ENCODE assay signal across 1 cellular context in the genomic region with DNA sequence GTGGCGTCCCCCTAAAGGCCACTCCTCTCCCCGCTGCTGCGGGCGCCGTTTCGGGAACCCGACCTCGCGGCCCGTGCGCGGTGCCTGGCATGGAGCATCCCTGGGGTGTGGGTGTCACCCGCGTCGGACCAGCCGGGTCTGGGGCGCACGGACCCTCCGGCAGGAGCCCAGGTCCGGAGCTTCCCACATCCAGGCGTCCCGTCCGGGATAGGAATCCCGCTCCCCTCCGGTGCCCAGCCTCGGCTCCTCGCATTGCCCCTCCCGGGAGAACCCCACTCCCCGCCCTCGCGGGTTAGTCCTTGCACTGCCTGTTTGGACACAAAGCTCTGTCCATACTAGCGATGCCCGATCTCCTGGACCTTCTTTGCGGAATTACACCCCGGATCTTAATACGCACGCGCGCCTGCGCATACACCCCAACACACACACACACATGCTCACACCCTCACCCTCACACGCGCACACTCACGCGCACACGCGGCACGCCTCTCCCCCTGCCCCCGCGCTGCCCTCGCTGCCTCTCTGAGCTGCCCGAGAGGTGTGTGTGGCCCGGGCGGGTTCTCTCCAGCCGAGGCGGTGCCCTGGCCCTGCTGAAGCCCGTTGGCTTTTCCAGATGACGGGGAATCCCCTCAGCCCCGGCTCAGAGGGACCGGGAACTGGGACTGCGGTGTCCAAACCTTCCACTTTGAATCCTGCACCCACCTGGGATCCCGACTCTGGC.
A peak's percentile ranks its signal among the peaks of the same experiment; 100 is the strongest.
TF ChIP-seq lines count a peak whose summit lies in the region.

No MANE protein-coding gene starts in this region.

TF ChIP-seq in HepG2, 621 proteins besides CTCF, POLR2A, EP300 and RAD21 (continued from another document and continues in another):
- TF ChIP-seq, protein P1, sequence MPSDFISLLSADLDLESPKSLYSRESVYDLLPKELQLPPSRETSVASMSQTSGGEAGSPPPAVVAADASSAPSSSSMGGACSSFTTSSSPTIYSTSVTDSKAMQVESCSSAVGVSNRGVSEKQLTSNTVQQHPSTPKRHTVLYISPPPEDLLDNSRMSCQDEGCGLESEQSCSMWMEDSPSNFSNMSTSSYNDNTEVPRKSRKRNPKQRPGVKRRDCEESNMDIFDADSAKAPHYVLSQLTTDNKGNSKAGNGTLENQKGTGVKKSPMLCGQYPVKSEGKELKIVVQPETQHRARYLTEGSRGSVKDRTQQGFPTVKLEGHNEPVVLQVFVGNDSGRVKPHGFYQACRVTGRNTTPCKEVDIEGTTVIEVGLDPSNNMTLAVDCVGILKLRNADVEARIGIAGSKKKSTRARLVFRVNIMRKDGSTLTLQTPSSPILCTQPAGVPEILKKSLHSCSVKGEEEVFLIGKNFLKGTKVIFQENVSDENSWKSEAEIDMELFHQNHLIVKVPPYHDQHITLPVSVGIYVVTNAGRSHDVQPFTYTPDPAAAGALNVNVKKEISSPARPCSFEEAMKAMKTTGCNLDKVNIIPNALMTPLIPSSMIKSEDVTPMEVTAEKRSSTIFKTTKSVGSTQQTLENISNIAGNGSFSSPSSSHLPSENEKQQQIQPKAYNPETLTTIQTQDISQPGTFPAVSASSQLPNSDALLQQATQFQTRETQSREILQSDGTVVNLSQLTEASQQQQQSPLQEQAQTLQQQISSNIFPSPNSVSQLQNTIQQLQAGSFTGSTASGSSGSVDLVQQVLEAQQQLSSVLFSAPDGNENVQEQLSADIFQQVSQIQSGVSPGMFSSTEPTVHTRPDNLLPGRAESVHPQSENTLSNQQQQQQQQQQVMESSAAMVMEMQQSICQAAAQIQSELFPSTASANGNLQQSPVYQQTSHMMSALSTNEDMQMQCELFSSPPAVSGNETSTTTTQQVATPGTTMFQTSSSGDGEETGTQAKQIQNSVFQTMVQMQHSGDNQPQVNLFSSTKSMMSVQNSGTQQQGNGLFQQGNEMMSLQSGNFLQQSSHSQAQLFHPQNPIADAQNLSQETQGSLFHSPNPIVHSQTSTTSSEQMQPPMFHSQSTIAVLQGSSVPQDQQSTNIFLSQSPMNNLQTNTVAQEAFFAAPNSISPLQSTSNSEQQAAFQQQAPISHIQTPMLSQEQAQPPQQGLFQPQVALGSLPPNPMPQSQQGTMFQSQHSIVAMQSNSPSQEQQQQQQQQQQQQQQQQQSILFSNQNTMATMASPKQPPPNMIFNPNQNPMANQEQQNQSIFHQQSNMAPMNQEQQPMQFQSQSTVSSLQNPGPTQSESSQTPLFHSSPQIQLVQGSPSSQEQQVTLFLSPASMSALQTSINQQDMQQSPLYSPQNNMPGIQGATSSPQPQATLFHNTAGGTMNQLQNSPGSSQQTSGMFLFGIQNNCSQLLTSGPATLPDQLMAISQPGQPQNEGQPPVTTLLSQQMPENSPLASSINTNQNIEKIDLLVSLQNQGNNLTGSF (CRISPR knock-in tag; IDR thresholded peaks at IDR 0.05) = no peak
- TF ChIP-seq ZNF34 (CRISPR knock-in tag; IDR thresholded peaks at IDR 0.05; ENCODE audit: borderline replicate concordance) = no peak
- TF ChIP-seq ZNF607 (CRISPR knock-in tag; IDR thresholded peaks at IDR 0.05; ENCODE audit: borderline replicate concordance) = no peak
- TF ChIP-seq SMC3 (IDR thresholded peaks at IDR 0.05; ENCODE audit: low read length) = no peak
- TF ChIP-seq ZNF451 (CRISPR knock-in tag; IDR thresholded peaks at IDR 0.05) = no peak
- no peak for TF ChIP-seq ZBTB7A (CRISPR knock-in tag; IDR thresholded peaks at IDR 0.05)
- TF ChIP-seq ZNF44 (CRISPR knock-in tag; IDR thresholded peaks at IDR 0.05) = 0 out of 2 replicates have a peak, but pooled peaks have one; percentile 78
- no peak for TF ChIP-seq MED8 (CRISPR knock-in tag; IDR thresholded peaks at IDR 0.05; ENCODE audit: insufficient replicate concordance)
- no peak for TF ChIP-seq ZNF101 (CRISPR knock-in tag; IDR thresholded peaks at IDR 0.05; ENCODE audit: borderline replicate concordance, low read depth)
- TF ChIP-seq AGO1 (IDR thresholded peaks at IDR 0.05; ENCODE audit: low read depth, low read length, poor library complexity, severe bottlenecking) = no peak
- TF ChIP-seq REXO4 (CRISPR knock-in tag; IDR thresholded peaks at IDR 0.05; ENCODE audit: borderline replicate concordance) = no peak
- no peak for TF ChIP-seq ZNF292 (CRISPR knock-in tag; IDR thresholded peaks at IDR 0.05; ENCODE audit: borderline replicate concordance, low read depth)
- TF ChIP-seq, protein P2, sequence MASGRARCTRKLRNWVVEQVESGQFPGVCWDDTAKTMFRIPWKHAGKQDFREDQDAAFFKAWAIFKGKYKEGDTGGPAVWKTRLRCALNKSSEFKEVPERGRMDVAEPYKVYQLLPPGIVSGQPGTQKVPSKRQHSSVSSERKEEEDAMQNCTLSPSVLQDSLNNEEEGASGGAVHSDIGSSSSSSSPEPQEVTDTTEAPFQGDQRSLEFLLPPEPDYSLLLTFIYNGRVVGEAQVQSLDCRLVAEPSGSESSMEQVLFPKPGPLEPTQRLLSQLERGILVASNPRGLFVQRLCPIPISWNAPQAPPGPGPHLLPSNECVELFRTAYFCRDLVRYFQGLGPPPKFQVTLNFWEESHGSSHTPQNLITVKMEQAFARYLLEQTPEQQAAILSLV (CRISPR knock-in tag; IDR thresholded peaks at IDR 0.05; ENCODE audit: borderline replicate concordance) = peak; percentile 41; the same call in 1 of the 2 replicates
- TF ChIP-seq CBFB (CRISPR knock-in tag; IDR thresholded peaks at IDR 0.05) = no peak
- TF ChIP-seq STAG1 (CRISPR knock-in tag; IDR thresholded peaks at IDR 0.05) = no peak
- TF ChIP-seq NR3C1 (CRISPR knock-in tag; IDR thresholded peaks at IDR 0.05) = no peak
- TF ChIP-seq IKZF4 (CRISPR knock-in tag; IDR thresholded peaks at IDR 0.05; ENCODE audit: borderline replicate concordance, low read depth, not compliant biosample characterization) = no peak
- TF ChIP-seq, protein P3, sequence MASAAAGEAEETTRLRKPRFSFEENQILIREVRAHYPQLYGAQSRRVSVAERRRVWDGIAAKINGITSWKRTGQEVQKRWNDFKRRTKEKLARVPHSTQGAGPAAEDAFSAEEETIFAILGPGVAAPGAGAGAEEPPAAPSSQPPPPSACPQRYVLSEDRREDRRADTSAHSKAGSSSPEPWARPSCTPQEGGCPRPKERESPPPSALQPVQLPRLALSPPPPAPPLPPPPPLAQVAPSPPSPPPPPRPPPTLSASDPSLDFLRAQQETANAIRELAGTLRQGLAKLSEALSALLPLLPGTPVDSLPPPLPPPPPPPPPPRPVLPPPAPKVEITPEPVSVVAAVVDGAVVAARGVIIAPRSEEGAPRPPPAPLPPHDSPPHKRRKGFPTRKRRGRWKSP (CRISPR knock-in tag; IDR thresholded peaks at IDR 0.05) = peak; percentile 55; the same call in 1 of the 2 replicates
- no peak for TF ChIP-seq ZFP41 (CRISPR knock-in tag; IDR thresholded peaks at IDR 0.05; ENCODE audit: borderline replicate concordance)
- no peak for TF ChIP-seq ZKSCAN5 (CRISPR knock-in tag; IDR thresholded peaks at IDR 0.05)
- TF ChIP-seq ZFP90 (CRISPR knock-in tag; IDR thresholded peaks at IDR 0.05; ENCODE audit: borderline replicate concordance) = no peak
- TF ChIP-seq, protein P4, sequence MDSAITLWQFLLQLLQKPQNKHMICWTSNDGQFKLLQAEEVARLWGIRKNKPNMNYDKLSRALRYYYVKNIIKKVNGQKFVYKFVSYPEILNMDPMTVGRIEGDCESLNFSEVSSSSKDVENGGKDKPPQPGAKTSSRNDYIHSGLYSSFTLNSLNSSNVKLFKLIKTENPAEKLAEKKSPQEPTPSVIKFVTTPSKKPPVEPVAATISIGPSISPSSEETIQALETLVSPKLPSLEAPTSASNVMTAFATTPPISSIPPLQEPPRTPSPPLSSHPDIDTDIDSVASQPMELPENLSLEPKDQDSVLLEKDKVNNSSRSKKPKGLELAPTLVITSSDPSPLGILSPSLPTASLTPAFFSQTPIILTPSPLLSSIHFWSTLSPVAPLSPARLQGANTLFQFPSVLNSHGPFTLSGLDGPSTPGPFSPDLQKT (CRISPR knock-in tag; IDR thresholded peaks at IDR 0.05; ENCODE audit: borderline replicate concordance) = no peak
- TF ChIP-seq NFE2L2 (IDR thresholded peaks at IDR 0.05; ENCODE audit: low read length) = no peak
- TF ChIP-seq ZNF30 (CRISPR knock-in tag; IDR thresholded peaks at IDR 0.05) = no peak
- TF ChIP-seq ZNF724P (CRISPR knock-in tag; IDR thresholded peaks at IDR 0.05; ENCODE audit: borderline replicate concordance) = no peak
- TF ChIP-seq, protein P5, sequence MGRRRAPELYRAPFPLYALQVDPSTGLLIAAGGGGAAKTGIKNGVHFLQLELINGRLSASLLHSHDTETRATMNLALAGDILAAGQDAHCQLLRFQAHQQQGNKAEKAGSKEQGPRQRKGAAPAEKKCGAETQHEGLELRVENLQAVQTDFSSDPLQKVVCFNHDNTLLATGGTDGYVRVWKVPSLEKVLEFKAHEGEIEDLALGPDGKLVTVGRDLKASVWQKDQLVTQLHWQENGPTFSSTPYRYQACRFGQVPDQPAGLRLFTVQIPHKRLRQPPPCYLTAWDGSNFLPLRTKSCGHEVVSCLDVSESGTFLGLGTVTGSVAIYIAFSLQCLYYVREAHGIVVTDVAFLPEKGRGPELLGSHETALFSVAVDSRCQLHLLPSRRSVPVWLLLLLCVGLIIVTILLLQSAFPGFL (CRISPR knock-in tag; IDR thresholded peaks at IDR 0.05) = no peak
- no peak for TF ChIP-seq TBL1XR1 (IDR thresholded peaks at IDR 0.05; ENCODE audit: borderline replicate concordance, low read length, partially characterized antibody)
- TF ChIP-seq ZNF782 (CRISPR knock-in tag; IDR thresholded peaks at IDR 0.05; ENCODE audit: borderline replicate concordance) = 0 out of 2 replicates have a peak, but pooled peaks have one; percentile 44
- TF ChIP-seq ZNF777 (CRISPR knock-in tag; IDR thresholded peaks at IDR 0.05) = peak; percentile 77
- TF ChIP-seq MED1 (CRISPR knock-in tag; IDR thresholded peaks at IDR 0.05) = no peak
- no peak for TF ChIP-seq NPAS2 (CRISPR knock-in tag; IDR thresholded peaks at IDR 0.05; ENCODE audit: borderline replicate concordance)
- no peak for TF ChIP-seq PAF1 (CRISPR knock-in tag; IDR thresholded peaks at IDR 0.05)
- TF ChIP-seq YY1 (IDR thresholded peaks at IDR 0.05; ENCODE audit: insufficient read depth, insufficient replicate concordance, low read depth, low read length) = no peak
- TF ChIP-seq EHMT2 (IDR thresholded peaks at IDR 0.05; ENCODE audit: borderline replicate concordance, low read depth, low read length) = no peak
- TF ChIP-seq ZNF652 (CRISPR knock-in tag; IDR thresholded peaks at IDR 0.05; ENCODE audit: borderline replicate concordance, low read depth) = no peak
- TF ChIP-seq, protein P6, sequence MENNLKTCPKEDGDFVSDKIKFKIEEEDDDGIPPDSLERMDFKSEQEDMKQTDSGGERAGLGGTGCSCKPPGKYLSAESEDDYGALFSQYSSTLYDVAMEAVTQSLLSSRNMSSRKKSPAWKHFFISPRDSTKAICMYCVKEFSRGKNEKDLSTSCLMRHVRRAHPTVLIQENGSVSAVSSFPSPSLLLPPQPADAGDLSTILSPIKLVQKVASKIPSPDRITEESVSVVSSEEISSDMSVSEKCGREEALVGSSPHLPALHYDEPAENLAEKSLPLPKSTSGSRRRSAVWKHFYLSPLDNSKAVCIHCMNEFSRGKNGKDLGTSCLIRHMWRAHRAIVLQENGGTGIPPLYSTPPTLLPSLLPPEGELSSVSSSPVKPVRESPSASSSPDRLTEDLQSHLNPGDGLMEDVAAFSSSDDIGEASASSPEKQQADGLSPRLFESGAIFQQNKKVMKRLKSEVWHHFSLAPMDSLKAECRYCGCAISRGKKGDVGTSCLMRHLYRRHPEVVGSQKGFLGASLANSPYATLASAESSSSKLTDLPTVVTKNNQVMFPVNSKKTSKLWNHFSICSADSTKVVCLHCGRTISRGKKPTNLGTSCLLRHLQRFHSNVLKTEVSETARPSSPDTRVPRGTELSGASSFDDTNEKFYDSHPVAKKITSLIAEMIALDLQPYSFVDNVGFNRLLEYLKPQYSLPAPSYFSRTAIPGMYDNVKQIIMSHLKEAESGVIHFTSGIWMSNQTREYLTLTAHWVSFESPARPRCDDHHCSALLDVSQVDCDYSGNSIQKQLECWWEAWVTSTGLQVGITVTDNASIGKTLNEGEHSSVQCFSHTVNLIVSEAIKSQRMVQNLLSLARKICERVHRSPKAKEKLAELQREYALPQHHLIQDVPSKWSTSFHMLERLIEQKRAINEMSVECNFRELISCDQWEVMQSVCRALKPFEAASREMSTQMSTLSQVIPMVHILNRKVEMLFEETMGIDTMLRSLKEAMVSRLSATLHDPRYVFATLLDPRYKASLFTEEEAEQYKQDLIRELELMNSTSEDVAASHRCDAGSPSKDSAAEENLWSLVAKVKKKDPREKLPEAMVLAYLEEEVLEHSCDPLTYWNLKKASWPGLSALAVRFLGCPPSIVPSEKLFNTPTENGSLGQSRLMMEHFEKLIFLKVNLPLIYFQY (CRISPR knock-in tag; IDR thresholded peaks at IDR 0.05; ENCODE audit: borderline replicate concordance) = no peak
- TF ChIP-seq, protein P7, sequence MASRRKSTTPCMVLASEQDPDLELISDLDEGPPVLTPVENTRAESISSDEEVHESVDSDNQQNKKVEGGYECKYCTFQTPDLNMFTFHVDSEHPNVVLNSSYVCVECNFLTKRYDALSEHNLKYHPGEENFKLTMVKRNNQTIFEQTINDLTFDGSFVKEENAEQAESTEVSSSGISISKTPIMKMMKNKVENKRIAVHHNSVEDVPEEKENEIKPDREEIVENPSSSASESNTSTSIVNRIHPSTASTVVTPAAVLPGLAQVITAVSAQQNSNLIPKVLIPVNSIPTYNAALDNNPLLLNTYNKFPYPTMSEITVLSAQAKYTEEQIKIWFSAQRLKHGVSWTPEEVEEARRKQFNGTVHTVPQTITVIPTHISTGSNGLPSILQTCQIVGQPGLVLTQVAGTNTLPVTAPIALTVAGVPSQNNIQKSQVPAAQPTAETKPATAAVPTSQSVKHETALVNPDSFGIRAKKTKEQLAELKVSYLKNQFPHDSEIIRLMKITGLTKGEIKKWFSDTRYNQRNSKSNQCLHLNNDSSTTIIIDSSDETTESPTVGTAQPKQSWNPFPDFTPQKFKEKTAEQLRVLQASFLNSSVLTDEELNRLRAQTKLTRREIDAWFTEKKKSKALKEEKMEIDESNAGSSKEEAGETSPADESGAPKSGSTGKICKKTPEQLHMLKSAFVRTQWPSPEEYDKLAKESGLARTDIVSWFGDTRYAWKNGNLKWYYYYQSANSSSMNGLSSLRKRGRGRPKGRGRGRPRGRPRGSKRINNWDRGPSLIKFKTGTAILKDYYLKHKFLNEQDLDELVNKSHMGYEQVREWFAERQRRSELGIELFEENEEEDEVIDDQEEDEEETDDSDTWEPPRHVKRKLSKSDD (CRISPR knock-in tag; IDR thresholded peaks at IDR 0.05; ENCODE audit: low read depth) = 0 out of 2 replicates have a peak, but pooled peaks have one; percentile 26
- TF ChIP-seq KDM1A (CRISPR knock-in tag; IDR thresholded peaks at IDR 0.05) = no peak
- no peak for TF ChIP-seq NR2F6 (IDR thresholded peaks at IDR 0.05)
- no peak for TF ChIP-seq NR2F6 (CRISPR knock-in tag; IDR thresholded peaks at IDR 0.05)
- no peak for TF ChIP-seq ZNF510 (CRISPR knock-in tag; IDR thresholded peaks at IDR 0.05; ENCODE audit: low read depth)
- TF ChIP-seq, protein P8, sequence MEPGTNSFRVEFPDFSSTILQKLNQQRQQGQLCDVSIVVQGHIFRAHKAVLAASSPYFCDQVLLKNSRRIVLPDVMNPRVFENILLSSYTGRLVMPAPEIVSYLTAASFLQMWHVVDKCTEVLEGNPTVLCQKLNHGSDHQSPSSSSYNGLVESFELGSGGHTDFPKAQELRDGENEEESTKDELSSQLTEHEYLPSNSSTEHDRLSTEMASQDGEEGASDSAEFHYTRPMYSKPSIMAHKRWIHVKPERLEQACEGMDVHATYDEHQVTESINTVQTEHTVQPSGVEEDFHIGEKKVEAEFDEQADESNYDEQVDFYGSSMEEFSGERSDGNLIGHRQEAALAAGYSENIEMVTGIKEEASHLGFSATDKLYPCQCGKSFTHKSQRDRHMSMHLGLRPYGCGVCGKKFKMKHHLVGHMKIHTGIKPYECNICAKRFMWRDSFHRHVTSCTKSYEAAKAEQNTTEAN (CRISPR knock-in tag; conservative IDR thresholded peaks at IDR 0.05) = peak; percentile 97
- no peak for TF ChIP-seq ZNF850 (CRISPR knock-in tag; conservative IDR thresholded peaks at IDR 0.05)
- no peak for TF ChIP-seq BRD4 (CRISPR knock-in tag; IDR thresholded peaks at IDR 0.05)
- peak; percentile 51; the same call in 1 of the 2 replicates for TF ChIP-seq MTA1 (CRISPR knock-in tag; IDR thresholded peaks at IDR 0.05; ENCODE audit: borderline replicate concordance)
